In genomic region chr6:35342258-35343091, GRCh38 we compare ENCODE assay signal across 1 cellular context.
TF ChIP-seq lines count a peak whose summit lies in the region.

Gene PPARD (plus strand): TSS chr6:35342558. CDS start chr6:35411088, 68,530 bp downstream.

TF ChIP-seq in K562, 482 proteins besides CTCF, POLR2A, EP300 and RAD21 (continued from another document and continues in another):
- TF ChIP-seq CAMTA2 (CRISPR knock-in tag; conservative IDR thresholded peaks at IDR 0.05) (no peak), MED1 (CRISPR knock-in tag; IDR thresholded peaks at IDR 0.05; ENCODE audit: borderline replicate concordance) (no peak), SMARCB1 (IDR thresholded peaks at IDR 0.05; ENCODE audit: insufficient read length, low read depth) (no peak), MEIS2 (IDR thresholded peaks at IDR 0.05; ENCODE audit: partially characterized antibody) (no peak), ZNF551 (CRISPR knock-in tag; IDR thresholded peaks at IDR 0.05) (no peak), NONO (IDR thresholded peaks at IDR 0.05; ENCODE audit: low read depth in 2 of 2, low read length in 1 of 2) (peak in 1 of 2 experiments; percentile 43; a peak in 1 of 4 replicates), ZNF384 (IDR thresholded peaks at IDR 0.05; ENCODE audit: low read depth, low read length) (peak; percentile 69), CHCHD3 (CRISPR knock-in tag; IDR thresholded peaks at IDR 0.05) (no peak), HIVEP1 (CRISPR knock-in tag; IDR thresholded peaks at IDR 0.05) (no peak), ATF1 (CRISPR knock-in tag; IDR thresholded peaks at IDR 0.05) (no peak), ATF1 (tag; IDR thresholded peaks at IDR 0.05) (peak; percentile 96), ZNF133 (CRISPR knock-in tag; IDR thresholded peaks at IDR 0.05) (no peak), ZNF780A (CRISPR knock-in tag; IDR thresholded peaks at IDR 0.05) (no peak), KLF13 (tag; IDR thresholded peaks at IDR 0.05; ENCODE audit: borderline replicate concordance, low read depth) (peak; percentile 98), POLR2H (tag; IDR thresholded peaks at IDR 0.05; ENCODE audit: low read depth) (no peak), IRF9 (tag; IDR thresholded peaks at IDR 0.05) (no peak), HDGF (IDR thresholded peaks at IDR 0.05) (no peak), ASH1L (IDR thresholded peaks at IDR 0.05; ENCODE audit: borderline replicate concordance, low read depth, partially characterized antibody) (no peak), KDM1A (IDR thresholded peaks at IDR 0.05) (no peak), ZNF76 (CRISPR knock-in tag; IDR thresholded peaks at IDR 0.05; ENCODE audit: borderline replicate concordance) (no peak), EHMT2 (IDR thresholded peaks at IDR 0.05) (no peak), ZNF239 (CRISPR knock-in tag; IDR thresholded peaks at IDR 0.05) (no peak), FOXA1 (IDR thresholded peaks at IDR 0.05; ENCODE audit: borderline replicate concordance) (no peak), AFF4 (CRISPR knock-in tag; IDR thresholded peaks at IDR 0.05) (no peak), MYC (IDR thresholded peaks at IDR 0.05; ENCODE audit: low read depth, low read length) (peak; percentile 82), MYC (CRISPR knock-in tag; IDR thresholded peaks at IDR 0.05; ENCODE audit: borderline replicate concordance, low read depth) (no peak), THRAP3 (IDR thresholded peaks at IDR 0.05; ENCODE audit: borderline replicate concordance) (no peak), POLR2AphosphoS2 (IDR thresholded peaks at IDR 0.05; ENCODE audit: low read length) (no peak), ZNF197 (CRISPR knock-in tag; IDR thresholded peaks at IDR 0.05; ENCODE audit: low read depth) (no peak), GTF3C2 (IDR thresholded peaks at IDR 0.05; ENCODE audit: borderline replicate concordance, extremely low read depth, insufficient read length) (no peak), HMGN3 (IDR thresholded peaks at IDR 0.05; ENCODE audit: borderline replicate concordance, extremely low read depth, insufficient read length, low read depth, low read length) (peak; percentile 87), ZNF121 (CRISPR knock-in tag; conservative IDR thresholded peaks at IDR 0.05) (no peak), SIX5 (IDR thresholded peaks at IDR 0.05; ENCODE audit: borderline replicate concordance in 1 of 2, insufficient read depth in 1 of 2, low read depth in 1 of 2, low read length in 2 of 2) (no peak), ATF7 (IDR thresholded peaks at IDR 0.05) (peak; percentile 84), ZNF77 (CRISPR knock-in tag; IDR thresholded peaks at IDR 0.05) (no peak), HDAC1 (IDR thresholded peaks at IDR 0.05) (peak in 1 of 2 experiments; percentile 11; a peak in 1 of 4 replicates), EWSR1 (IDR thresholded peaks at IDR 0.05; ENCODE audit: borderline replicate concordance, low read depth, partially characterized antibody) (no peak), SRSF7 (optimal IDR thresholded peaks at IDR 0.05; ENCODE audit: low read depth, low read length) (no peak), SOX6 (IDR thresholded peaks at IDR 0.05) (no peak), ZC3H11A (IDR thresholded peaks at IDR 0.05; ENCODE audit: low read depth, low read length) (no peak; the same call in 1 of the 2 replicates), MAZ (CRISPR knock-in tag; conservative IDR thresholded peaks at IDR 0.05 in 1 of 2, IDR thresholded peaks at IDR 0.05 in 1 of 2) (peak; percentile 90 to 95)
- TF ChIP-seq, protein P1, sequence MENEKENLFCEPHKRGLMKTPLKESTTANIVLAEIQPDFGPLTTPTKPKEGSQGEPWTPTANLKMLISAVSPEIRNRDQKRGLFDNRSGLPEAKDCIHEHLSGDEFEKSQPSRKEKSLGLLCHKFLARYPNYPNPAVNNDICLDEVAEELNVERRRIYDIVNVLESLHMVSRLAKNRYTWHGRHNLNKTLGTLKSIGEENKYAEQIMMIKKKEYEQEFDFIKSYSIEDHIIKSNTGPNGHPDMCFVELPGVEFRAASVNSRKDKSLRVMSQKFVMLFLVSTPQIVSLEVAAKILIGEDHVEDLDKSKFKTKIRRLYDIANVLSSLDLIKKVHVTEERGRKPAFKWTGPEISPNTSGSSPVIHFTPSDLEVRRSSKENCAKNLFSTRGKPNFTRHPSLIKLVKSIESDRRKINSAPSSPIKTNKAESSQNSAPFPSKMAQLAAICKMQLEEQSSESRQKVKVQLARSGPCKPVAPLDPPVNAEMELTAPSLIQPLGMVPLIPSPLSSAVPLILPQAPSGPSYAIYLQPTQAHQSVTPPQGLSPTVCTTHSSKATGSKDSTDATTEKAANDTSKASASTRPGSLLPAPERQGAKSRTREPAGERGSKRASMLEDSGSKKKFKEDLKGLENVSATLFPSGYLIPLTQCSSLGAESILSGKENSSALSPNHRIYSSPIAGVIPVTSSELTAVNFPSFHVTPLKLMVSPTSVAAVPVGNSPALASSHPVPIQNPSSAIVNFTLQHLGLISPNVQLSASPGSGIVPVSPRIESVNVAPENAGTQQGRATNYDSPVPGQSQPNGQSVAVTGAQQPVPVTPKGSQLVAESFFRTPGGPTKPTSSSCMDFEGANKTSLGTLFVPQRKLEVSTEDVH (IDR thresholded peaks at IDR 0.05; ENCODE audit: low read depth, partially characterized antibody), result no peak
- TF ChIP-seq, protein P2, sequence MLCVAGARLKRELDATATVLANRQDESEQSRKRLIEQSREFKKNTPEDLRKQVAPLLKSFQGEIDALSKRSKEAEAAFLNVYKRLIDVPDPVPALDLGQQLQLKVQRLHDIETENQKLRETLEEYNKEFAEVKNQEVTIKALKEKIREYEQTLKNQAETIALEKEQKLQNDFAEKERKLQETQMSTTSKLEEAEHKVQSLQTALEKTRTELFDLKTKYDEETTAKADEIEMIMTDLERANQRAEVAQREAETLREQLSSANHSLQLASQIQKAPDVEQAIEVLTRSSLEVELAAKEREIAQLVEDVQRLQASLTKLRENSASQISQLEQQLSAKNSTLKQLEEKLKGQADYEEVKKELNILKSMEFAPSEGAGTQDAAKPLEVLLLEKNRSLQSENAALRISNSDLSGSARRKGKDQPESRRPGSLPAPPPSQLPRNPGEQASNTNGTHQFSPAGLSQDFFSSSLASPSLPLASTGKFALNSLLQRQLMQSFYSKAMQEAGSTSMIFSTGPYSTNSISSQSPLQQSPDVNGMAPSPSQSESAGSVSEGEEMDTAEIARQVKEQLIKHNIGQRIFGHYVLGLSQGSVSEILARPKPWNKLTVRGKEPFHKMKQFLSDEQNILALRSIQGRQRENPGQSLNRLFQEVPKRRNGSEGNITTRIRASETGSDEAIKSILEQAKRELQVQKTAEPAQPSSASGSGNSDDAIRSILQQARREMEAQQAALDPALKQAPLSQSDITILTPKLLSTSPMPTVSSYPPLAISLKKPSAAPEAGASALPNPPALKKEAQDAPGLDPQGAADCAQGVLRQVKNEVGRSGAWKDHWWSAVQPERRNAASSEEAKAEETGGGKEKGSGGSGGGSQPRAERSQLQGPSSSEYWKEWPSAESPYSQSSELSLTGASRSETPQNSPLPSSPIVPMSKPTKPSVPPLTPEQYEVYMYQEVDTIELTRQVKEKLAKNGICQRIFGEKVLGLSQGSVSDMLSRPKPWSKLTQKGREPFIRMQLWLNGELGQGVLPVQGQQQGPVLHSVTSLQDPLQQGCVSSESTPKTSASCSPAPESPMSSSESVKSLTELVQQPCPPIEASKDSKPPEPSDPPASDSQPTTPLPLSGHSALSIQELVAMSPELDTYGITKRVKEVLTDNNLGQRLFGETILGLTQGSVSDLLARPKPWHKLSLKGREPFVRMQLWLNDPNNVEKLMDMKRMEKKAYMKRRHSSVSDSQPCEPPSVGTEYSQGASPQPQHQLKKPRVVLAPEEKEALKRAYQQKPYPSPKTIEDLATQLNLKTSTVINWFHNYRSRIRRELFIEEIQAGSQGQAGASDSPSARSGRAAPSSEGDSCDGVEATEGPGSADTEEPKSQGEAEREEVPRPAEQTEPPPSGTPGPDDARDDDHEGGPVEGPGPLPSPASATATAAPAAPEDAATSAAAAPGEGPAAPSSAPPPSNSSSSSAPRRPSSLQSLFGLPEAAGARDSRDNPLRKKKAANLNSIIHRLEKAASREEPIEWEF (CRISPR knock-in tag; IDR thresholded peaks at IDR 0.05), result no peak
- TF ChIP-seq, protein P3, sequence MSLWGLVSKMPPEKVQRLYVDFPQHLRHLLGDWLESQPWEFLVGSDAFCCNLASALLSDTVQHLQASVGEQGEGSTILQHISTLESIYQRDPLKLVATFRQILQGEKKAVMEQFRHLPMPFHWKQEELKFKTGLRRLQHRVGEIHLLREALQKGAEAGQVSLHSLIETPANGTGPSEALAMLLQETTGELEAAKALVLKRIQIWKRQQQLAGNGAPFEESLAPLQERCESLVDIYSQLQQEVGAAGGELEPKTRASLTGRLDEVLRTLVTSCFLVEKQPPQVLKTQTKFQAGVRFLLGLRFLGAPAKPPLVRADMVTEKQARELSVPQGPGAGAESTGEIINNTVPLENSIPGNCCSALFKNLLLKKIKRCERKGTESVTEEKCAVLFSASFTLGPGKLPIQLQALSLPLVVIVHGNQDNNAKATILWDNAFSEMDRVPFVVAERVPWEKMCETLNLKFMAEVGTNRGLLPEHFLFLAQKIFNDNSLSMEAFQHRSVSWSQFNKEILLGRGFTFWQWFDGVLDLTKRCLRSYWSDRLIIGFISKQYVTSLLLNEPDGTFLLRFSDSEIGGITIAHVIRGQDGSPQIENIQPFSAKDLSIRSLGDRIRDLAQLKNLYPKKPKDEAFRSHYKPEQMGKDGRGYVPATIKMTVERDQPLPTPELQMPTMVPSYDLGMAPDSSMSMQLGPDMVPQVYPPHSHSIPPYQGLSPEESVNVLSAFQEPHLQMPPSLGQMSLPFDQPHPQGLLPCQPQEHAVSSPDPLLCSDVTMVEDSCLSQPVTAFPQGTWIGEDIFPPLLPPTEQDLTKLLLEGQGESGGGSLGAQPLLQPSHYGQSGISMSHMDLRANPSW (CRISPR knock-in tag; IDR thresholded peaks at IDR 0.05), result no peak
- TF ChIP-seq, protein P4, sequence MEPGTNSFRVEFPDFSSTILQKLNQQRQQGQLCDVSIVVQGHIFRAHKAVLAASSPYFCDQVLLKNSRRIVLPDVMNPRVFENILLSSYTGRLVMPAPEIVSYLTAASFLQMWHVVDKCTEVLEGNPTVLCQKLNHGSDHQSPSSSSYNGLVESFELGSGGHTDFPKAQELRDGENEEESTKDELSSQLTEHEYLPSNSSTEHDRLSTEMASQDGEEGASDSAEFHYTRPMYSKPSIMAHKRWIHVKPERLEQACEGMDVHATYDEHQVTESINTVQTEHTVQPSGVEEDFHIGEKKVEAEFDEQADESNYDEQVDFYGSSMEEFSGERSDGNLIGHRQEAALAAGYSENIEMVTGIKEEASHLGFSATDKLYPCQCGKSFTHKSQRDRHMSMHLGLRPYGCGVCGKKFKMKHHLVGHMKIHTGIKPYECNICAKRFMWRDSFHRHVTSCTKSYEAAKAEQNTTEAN (CRISPR knock-in tag; IDR thresholded peaks at IDR 0.05), result no peak
